Comparison of ENCODE assay signal across 22 cellular contexts in genomic region chr2:38470115-38470514, GRCh38.
A peak's percentile ranks its signal among the peaks of the same experiment; 100 is the strongest.
DNase-seq lines count a peak whose midpoint lies in the region; ATAC-seq, FAIRE-seq and TF ChIP-seq lines count a peak whose summit lies in the region.
"Had no signal": no experiment of that assay in that cellular context is flagged by ENCODE, and none has a peak within 500 bp of the region (broad histone marks: within the 10 kb centered on the region; RNA-seq: fewer than 3 reads in every experiment).

No MANE protein-coding gene starts in this region.

- FAIRE-seq in HepG2 (lab: Jason Lieb, UNC), result no peak
- FAIRE-seq: A549, D721Med, G401.6, GM12892, GM18507, H54, HTR-8/SVneo had no signal

- no peak for TF ChIP-seq POLR2A in HepG2 (IDR thresholded peaks at IDR 0.05; ENCODE audit: insufficient read depth in 1 of 2, low read depth in 2 of 2, low read length in 2 of 2)
- no peak for TF ChIP-seq POLR2A in right lobe of liver (IDR thresholded peaks at IDR 0.05)
- no peak for TF ChIP-seq POLR2A in prostate gland (IDR thresholded peaks at IDR 0.05)

- H3K4me2 ChIP-seq in HepG2 (ENCODE audit: low read depth, low read length), result peak overlapping the region; percentile 74; the same call in 1 of the 2 replicates
- H3K4me2 ChIP-seq: A549, GM23338 had no signal

- 76% methylated on average over 3 of the region's 3 CpGs for WGBS in HepG2 (ENCODE audit: low lambda C conversion rate)
- WGBS in right lobe of liver (ENCODE audit: insufficient coverage, low coverage, low lambda C conversion rate, missing lambda C conversion rate), result 73% methylated on average over 3 of the region's 3 CpGs
- WGBS in prostate gland, result 76% methylated on average over 3 of the region's 3 CpGs

- H2AFZ ChIP-seq in HepG2 (ENCODE audit: low read length), result no peak overlapping the region
- H2AFZ ChIP-seq: GM23338 had no signal

- no peak for TF ChIP-seq RAD21 in HepG2 (CRISPR knock-in tag; IDR thresholded peaks at IDR 0.05)

- H3K9ac ChIP-seq in HepG2 (ENCODE audit: insufficient read depth, low read depth, low read length) (no peak overlapping the region), stomach smooth muscle (ENCODE audit: low read length in 2 of 2) (peak overlapping the region in 1 of 2 donors; percentile 4)

- no peaks in the 10 kb centered on the region for H4K20me1 ChIP-seq in HepG2 (ENCODE audit: insufficient read depth, low read length)

- ATAC-seq in HepG2, result no peak
- no peak for ATAC-seq in right lobe of liver
- no peak for ATAC-seq in HG03571 (IDR thresholded peaks at IDR 0.05; ENCODE audit: unreplicated experiment)
- ATAC-seq: A549, GM23338 had no signal

- peaks cover 44% of the 10 kb centered on the region for H3K4me1 ChIP-seq in HepG2 (ENCODE audit: insufficient read depth, low read length)
- peaks cover 0 to 11% (median under 1%) of the 10 kb centered on the region in 4 donors for H3K4me1 ChIP-seq in right lobe of liver
- no peaks in the 10 kb centered on the region for H3K4me1 ChIP-seq in prostate gland (replicated peaks)
- H3K4me1 ChIP-seq in stomach smooth muscle (ENCODE audit: control insufficient read depth, insufficient read depth, low read length), result peaks cover 55% of the 10 kb centered on the region
- H3K4me1 ChIP-seq: A549, Caco-2 had no signal

- CTCF ChIA-PET in HepG2 (lab: Yijun Ruan, JAX; ENCODE audit: low intra/inter-chr PET ratio, low total read pairs), result no interaction called here

- H3K9me3 ChIP-seq in HepG2 (ENCODE audit: low read length) (no peaks in the 10 kb centered on the region), right lobe of liver (no peaks in the 10 kb centered on the region), prostate gland (no peaks in the 10 kb centered on the region), stomach smooth muscle (ENCODE audit: control insufficient read depth in 2 of 2, low read length in 2 of 2) (no peaks in the 10 kb centered on the region)
- H3K9me3 ChIP-seq: A549, Caco-2 had no signal

- BruUV-seq in HepG2 (replicated peaks; lab: Mats Ljungman, UMichigan), result no TSS peak

- H3K36me3 ChIP-seq in HepG2 (replicated peaks in 1 of 2; ENCODE audit: control insufficient read depth in 1 of 2, insufficient read depth in 2 of 2, low read length in 2 of 2) (no peaks in the 10 kb centered on the region), right lobe of liver (no peaks in the 10 kb centered on the region), prostate gland (no peaks in the 10 kb centered on the region), stomach smooth muscle (ENCODE audit: control insufficient read depth in 2 of 2, insufficient read depth in 2 of 2, low read length in 2 of 2) (no peaks in the 10 kb centered on the region)

- no peak for TF ChIP-seq EP300 in HepG2 (IDR thresholded peaks at IDR 0.05; ENCODE audit: low read depth in 2 of 2, low read length in 2 of 2)
- TF ChIP-seq EP300 in HepG2 (CRISPR knock-in tag; IDR thresholded peaks at IDR 0.05; ENCODE audit: borderline replicate concordance), result no peak

- H3K4me3 ChIP-seq in HepG2 (replicated peaks in 1 of 3; ENCODE audit: insufficient read depth in 1 of 3, low read depth in 2 of 3, low read length in 3 of 3) (no peak overlapping the region), right lobe of liver (no peak overlapping the region), prostate gland (no peak overlapping the region), stomach smooth muscle (ENCODE audit: low read length in 2 of 2) (no peak overlapping the region)
- H3K4me3 ChIP-seq: A549, GM23338 had no signal

- in situ Hi-C loops in HepG2 (cut with HindIII; ENCODE audit: extremely low pct_ligation_motif_present, low pct_unique_long_range_greater_than_20kb), result no loop called here

- H3K27ac ChIP-seq in HepG2 (ENCODE audit: extremely low read length, insufficient read depth, low read length) (no peak overlapping the region), right lobe of liver (no peak overlapping the region), prostate gland (peak overlapping the region; percentile 32 to 68), stomach smooth muscle (ENCODE audit: low read length) (peak overlapping the region; percentile 96)
- H3K27ac ChIP-seq: 22Rv1, A549, C4-2B had no signal

- no peaks in the 10 kb centered on the region for H3K79me2 ChIP-seq in HepG2 (ENCODE audit: insufficient read depth, low read length)

- intact Hi-C loops in HepG2 (cut with micrococcal nuclease; ENCODE audit: unreplicated experiment), result no loop called here
- intact Hi-C loops in right lobe of liver (cut with DNase I), result no loop called here
- intact Hi-C loops in prostate gland (cut with DNase I), result loop anchor here (10.0 kb wide), 1 partner anchor 155 kb away; no protein-coding TSS in a partner anchor

- H3K27me3 ChIP-seq in HepG2 (ENCODE audit: control insufficient read depth in 1 of 2, insufficient read depth in 2 of 2, low read length in 2 of 2) (peaks cover 0 to 6% of the 10 kb centered on the region in 2 experiments; a peak in 4 of 5 replicates), right lobe of liver (no peaks in the 10 kb centered on the region), prostate gland (replicated peaks; ENCODE audit: insufficient read depth) (no peaks in the 10 kb centered on the region), stomach smooth muscle (ENCODE audit: control insufficient read depth in 1 of 2, insufficient read depth in 2 of 2, low read length in 2 of 2) (no peaks in the 10 kb centered on the region)

- TF ChIP-seq CTCF in HepG2 (CRISPR knock-in tag; IDR thresholded peaks at IDR 0.05) (no peak), right lobe of liver (IDR thresholded peaks at IDR 0.05) (no peak), prostate gland (IDR thresholded peaks at IDR 0.05) (no peak)

- POLR2A ChIA-PET in HepG2 (lab: Yijun Ruan, JAX), result interaction anchor here (1.7 kb wide), 1 partner anchor 27 kb away, joined by 11 read pairs; no protein-coding TSS in a partner anchor

- DNase-seq in HepG2 (ENCODE audit: low spot score) (no peak), right lobe of liver (no peak), prostate gland (ENCODE audit: low spot score) (no peak), activated T-cell treated with anti-CD3 and anti-CD28 coated beads for 4 hours (no peak), NCI-H2107 (lab: John Stamatoyannopoulos, UW) (no peak)
- DNase-seq: AML-193; Caco-2; CD4-positive, alpha-beta T cell; HCEC 1CT; HFFc6 had no signal

TF ChIP-seq in HepG2, 621 proteins besides CTCF, POLR2A, EP300 and RAD21:
- 0 out of 2 replicates have a peak, but pooled peaks have one; percentile 4 for TF ChIP-seq ZBTB7A (CRISPR knock-in tag; IDR thresholded peaks at IDR 0.05)
- TF ChIP-seq ZNF768 (CRISPR knock-in tag; IDR thresholded peaks at IDR 0.05), result peak; percentile 87; the same call in 1 of the 2 replicates
- 0 out of 2 replicates have a peak, but pooled peaks have one; percentile 56 for TF ChIP-seq ZMYM3 (CRISPR knock-in tag; IDR thresholded peaks at IDR 0.05)
- TF ChIP-seq, protein P1, sequence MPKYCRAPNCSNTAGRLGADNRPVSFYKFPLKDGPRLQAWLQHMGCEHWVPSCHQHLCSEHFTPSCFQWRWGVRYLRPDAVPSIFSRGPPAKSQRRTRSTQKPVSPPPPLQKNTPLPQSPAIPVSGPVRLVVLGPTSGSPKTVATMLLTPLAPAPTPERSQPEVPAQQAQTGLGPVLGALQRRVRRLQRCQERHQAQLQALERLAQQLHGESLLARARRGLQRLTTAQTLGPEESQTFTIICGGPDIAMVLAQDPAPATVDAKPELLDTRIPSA (CRISPR knock-in tag; IDR thresholded peaks at IDR 0.05; ENCODE audit: borderline replicate concordance), result no peak

Comparison
In these comparisons a context has a peak if more than half of its experiments do, and no peak if none do; other contexts are left out.
1. H3K27ac ChIP-seq: peak in prostate gland (2 of 2) and stomach smooth muscle (single experiment); none in HepG2 (single experiment) and right lobe of liver (0 of 3).